18 cellular contexts compared by ENCODE assay signal in genomic region chr3:70824078-70824477, GRCh38.
DNase-seq lines count a peak whose midpoint lies in the region; TF ChIP-seq lines count a peak whose summit lies in the region.
"Had no signal": no experiment of that assay in that cellular context is flagged by ENCODE, and none has a peak within 500 bp of the region (broad histone marks: within the 10 kb centered on the region; RNA-seq: fewer than 3 reads in every experiment).

No MANE protein-coding gene starts in this region.

- H3K4me1 Mint-ChIP-seq in activated naive CD4-positive, alpha-beta T cell treated with anti-CD3 and anti-CD28 coated beads for 36 hours (ENCODE audit: low read depth) = no peaks in the 10 kb centered on the region
- H3K4me1 Mint-ChIP-seq in HFFc6 (ENCODE audit: low read depth) = peaks cover 21% of the 10 kb centered on the region
- H3K4me1 Mint-ChIP-seq: activated CD4-positive, alpha-beta T cell treated with anti-CD3 and anti-CD28 coated beads, Interleukin-2, amount 10 ng/mL, durations not matched to agents 24 days and 14 days had no signal

- no peaks in the 10 kb centered on the region for H3K9me2 ChIP-seq in GM23248 (ENCODE audit: insufficient read depth)

- DNase-seq in GM23248 (peak; percentile 44), SK-MEL-5 (ENCODE audit: low read depth, low spot score) (peak; percentile 34), fibroblast of lung (ENCODE audit: low read depth in 2 of 2) (peak; percentile 75 to 87), renal cortical epithelial cell (ENCODE audit: low read depth) (peak; percentile 55), Peyer's patch (no peak), HFFc6 (no peak)
- DNase-seq in activated T-cell treated with anti-CD3 and anti-CD28 coated beads, Interleukin-2, amount 50 U/mL, for 1 hour = no peak
- DNase-seq in activated naive CD4-positive, alpha-beta T cell treated with anti-CD3 and anti-CD28 coated beads for 36 hours = no peak
- DNase-seq: activated CD4-positive, alpha-beta T cell treated with anti-CD3 and anti-CD28 coated beads, Interleukin-2, amount 10 ng/mL, durations not matched to agents 24 days and 14 days; activated CD8-positive, alpha-beta memory T cell treated with anti-CD3 and anti-CD28 coated beads, Interleukin-2, amount 50 U/mL, for 4 hours; activated naive CD4-positive, alpha-beta T cell; esophagus squamous epithelium; left colon; NCI-H524; PC-9; stimulated activated CD4-positive, alpha-beta T cell treated with anti-CD3 and anti-CD28 coated beads, Interleukin-2, amount 100 ng/mL, for 48 hours had no signal

- H3K79me2 ChIP-seq in GM23248 (ENCODE audit: insufficient read depth) (no peaks in the 10 kb centered on the region), fibroblast of lung (ENCODE audit: control insufficient read depth, insufficient read depth, low read length) (no peaks in the 10 kb centered on the region)

- H2AFZ ChIP-seq in GM23248 (no peak overlapping the region), fibroblast of lung (ENCODE audit: low read length) (no peak overlapping the region)
- H2AFZ ChIP-seq: PC-9 had no signal

- 33 to 40% methylated on average over 2 of the region's 2 CpGs for WGBS in GM23248 (ENCODE audit: low coverage in 1 of 2, low lambda C conversion rate in 2 of 2, missing lambda C conversion rate in 2 of 2), 2 experiments

- CTCF ChIA-PET in activated naive CD4-positive, alpha-beta T cell treated with anti-CD3 and anti-CD28 coated beads for 36 hours (lab: Charles Lee) = no interaction called here

- no peak overlapping the region for H3K4me3 ChIP-seq in GM23248
- H3K4me3 ChIP-seq in fibroblast of lung (replicated peaks in 1 of 4; ENCODE audit: control extremely low read depth in 1 of 4, insufficient read depth in 1 of 4, low read depth in 3 of 4, low read length in 4 of 4) = no peak overlapping the region
- H3K4me3 ChIP-seq in Peyer's patch = no peak overlapping the region
- H3K4me3 ChIP-seq: body of pancreas, esophagus squamous epithelium, PC-9 had no signal

- H3K27me3 Mint-ChIP-seq in activated naive CD4-positive, alpha-beta T cell treated with anti-CD3 and anti-CD28 coated beads for 36 hours (ENCODE audit: low read depth) = no peaks in the 10 kb centered on the region
- no peaks in the 10 kb centered on the region; the same call in 1 of the 2 replicates for H3K27me3 Mint-ChIP-seq in HFFc6 (ENCODE audit: insufficient read depth)
- H3K27me3 Mint-ChIP-seq: dendritic cell treated with granulocyte-macrophage colony-stimulating factor and Interleukin-4, amounts not matched to agents 40 ng/mL and 50 ng/mL, for 4 days had no signal

- peaks cover 26% of the 10 kb centered on the region for H3F3A ChIP-seq in GM23248 (ENCODE audit: insufficient read depth)

- no peaks in the 10 kb centered on the region for H3K27me3 ChIP-seq in GM23248 (replicated peaks; ENCODE audit: insufficient read depth)
- no peaks in the 10 kb centered on the region for H3K27me3 ChIP-seq in fibroblast of lung (ENCODE audit: control insufficient read depth, insufficient read depth, low read length)
- H3K27me3 ChIP-seq in Peyer's patch = no peaks in the 10 kb centered on the region
- H3K27me3 ChIP-seq: body of pancreas, esophagus squamous epithelium had no signal

- in situ Hi-C loops in GM23248 (cut with MboI) = no loop called here
- in situ Hi-C loops in SK-MEL-5 (cut with HindIII; ENCODE audit: low pct_unique_long_range_greater_than_20kb, low sequenced_read_pairs) = no loop called here

- no peaks in the 10 kb centered on the region for H4K20me1 ChIP-seq in GM23248 (ENCODE audit: insufficient read depth)
- H4K20me1 ChIP-seq in fibroblast of lung (ENCODE audit: control insufficient read depth, extremely low read depth, insufficient read depth, low read length) = no peaks in the 10 kb centered on the region

- H3K4me2 ChIP-seq in GM23248 (ENCODE audit: unreplicated experiment) (no peak overlapping the region), fibroblast of lung (ENCODE audit: extremely low read depth, insufficient read depth, low read length) (no peak overlapping the region)
- H3K4me2 ChIP-seq: PC-9 had no signal

- no peaks in the 10 kb centered on the region for H3K9me3 ChIP-seq in GM23248 (ENCODE audit: low read depth)
- no peaks in the 10 kb centered on the region for H3K9me3 ChIP-seq in fibroblast of lung (ENCODE audit: control insufficient read depth, insufficient read depth, low read depth, low read length)
- no peaks in the 10 kb centered on the region for H3K9me3 ChIP-seq in Peyer's patch
- H3K9me3 ChIP-seq: esophagus squamous epithelium had no signal

- H3K27ac Mint-ChIP-seq in activated naive CD4-positive, alpha-beta T cell treated with anti-CD3 and anti-CD28 coated beads for 36 hours = no peak overlapping the region
- no peak overlapping the region for H3K27ac Mint-ChIP-seq in HFFc6
- H3K27ac Mint-ChIP-seq: activated CD4-positive, alpha-beta T cell treated with anti-CD3 and anti-CD28 coated beads, Interleukin-2, amount 10 ng/mL, durations not matched to agents 24 days and 14 days; dendritic cell treated with granulocyte-macrophage colony-stimulating factor and Interleukin-4, amounts not matched to agents 40 ng/mL and 50 ng/mL, for 4 days had no signal

- no peaks in the 10 kb centered on the region for H3K9me3 Mint-ChIP-seq in activated naive CD4-positive, alpha-beta T cell treated with anti-CD3 and anti-CD28 coated beads for 36 hours
- no peaks in the 10 kb centered on the region for H3K9me3 Mint-ChIP-seq in HFFc6
- H3K9me3 Mint-ChIP-seq: activated CD4-positive, alpha-beta T cell treated with anti-CD3 and anti-CD28 coated beads, Interleukin-2, amount 10 ng/mL, durations not matched to agents 24 days and 14 days; dendritic cell treated with granulocyte-macrophage colony-stimulating factor and Interleukin-4, amounts not matched to agents 40 ng/mL and 50 ng/mL, for 4 days had no signal

- H3K4me1 ChIP-seq in GM23248 (ENCODE audit: insufficient read depth) (peaks cover 31% of the 10 kb centered on the region), fibroblast of lung (ENCODE audit: control insufficient read depth, extremely low read depth, insufficient read depth, low read length) (peaks cover 3% of the 10 kb centered on the region), Peyer's patch (no peaks in the 10 kb centered on the region)

- H3K36me3 ChIP-seq in GM23248 (ENCODE audit: low read depth) (no peaks in the 10 kb centered on the region), fibroblast of lung (ENCODE audit: control insufficient read depth, insufficient read depth, low read length) (no peaks in the 10 kb centered on the region), Peyer's patch (no peaks in the 10 kb centered on the region)
- H3K36me3 ChIP-seq: esophagus squamous epithelium had no signal

- no peak overlapping the region for H3K4me3 Mint-ChIP-seq in activated naive CD4-positive, alpha-beta T cell treated with anti-CD3 and anti-CD28 coated beads for 36 hours
- H3K4me3 Mint-ChIP-seq in HFFc6 = no peak overlapping the region
- H3K4me3 Mint-ChIP-seq: activated CD4-positive, alpha-beta T cell treated with anti-CD3 and anti-CD28 coated beads, Interleukin-2, amount 10 ng/mL, durations not matched to agents 24 days and 14 days; dendritic cell treated with granulocyte-macrophage colony-stimulating factor and Interleukin-4, amounts not matched to agents 40 ng/mL and 50 ng/mL, for 4 days had no signal

- intact Hi-C loops in activated naive CD4-positive, alpha-beta T cell treated with anti-CD3 and anti-CD28 coated beads for 36 hours (cut with micrococcal nuclease) = no loop called here

- no peak overlapping the region for H3K27ac ChIP-seq in GM23248
- H3K27ac ChIP-seq in fibroblast of lung (ENCODE audit: insufficient read depth, low read length) = no peak overlapping the region
- H3K27ac ChIP-seq in Peyer's patch = no peak overlapping the region
- H3K27ac ChIP-seq: esophagus squamous epithelium, PC-9 had no signal

- TF ChIP-seq CTCF in fibroblast of lung (conservative IDR thresholded peaks at IDR 0.05 in 1 of 2, IDR thresholded peaks at IDR 0.05 in 1 of 2; ENCODE audit: low read depth in 1 of 2, low read length in 2 of 2) (no peak), Peyer's patch (IDR thresholded peaks at IDR 0.05) (no peak), HFFc6 (IDR thresholded peaks at IDR 0.05) (no peak)

- H3K36me3 Mint-ChIP-seq in activated naive CD4-positive, alpha-beta T cell treated with anti-CD3 and anti-CD28 coated beads for 36 hours (ENCODE audit: low read depth) = no peaks in the 10 kb centered on the region
- H3K36me3 Mint-ChIP-seq in HFFc6 (ENCODE audit: low read depth) = no peaks in the 10 kb centered on the region

- no peak for TF ChIP-seq POLR2A in Peyer's patch (IDR thresholded peaks at IDR 0.05)

- no peak overlapping the region for H3K9ac ChIP-seq in GM23248
- no peak overlapping the region for H3K9ac ChIP-seq in fibroblast of lung (ENCODE audit: insufficient read depth, low read length)

Comparison
In these comparisons a context has a peak if more than half of its experiments do, and no peak if none do; other contexts are left out.
1. DNase-seq: peak in GM23248 (single experiment), SK-MEL-5 (single experiment), fibroblast of lung (2 of 2) and renal cortical epithelial cell (single experiment); none in activated T-cell treated with anti-CD3 and anti-CD28 coated beads, Interleukin-2, amount 50 U/mL, for 1 hour (single experiment), activated naive CD4-positive, alpha-beta T cell treated with anti-CD3 and anti-CD28 coated beads for 36 hours (single experiment), Peyer's patch (0 of 3) and HFFc6 (single experiment).